8 cellular contexts compared by ENCODE assay signal in the genomic region with DNA sequence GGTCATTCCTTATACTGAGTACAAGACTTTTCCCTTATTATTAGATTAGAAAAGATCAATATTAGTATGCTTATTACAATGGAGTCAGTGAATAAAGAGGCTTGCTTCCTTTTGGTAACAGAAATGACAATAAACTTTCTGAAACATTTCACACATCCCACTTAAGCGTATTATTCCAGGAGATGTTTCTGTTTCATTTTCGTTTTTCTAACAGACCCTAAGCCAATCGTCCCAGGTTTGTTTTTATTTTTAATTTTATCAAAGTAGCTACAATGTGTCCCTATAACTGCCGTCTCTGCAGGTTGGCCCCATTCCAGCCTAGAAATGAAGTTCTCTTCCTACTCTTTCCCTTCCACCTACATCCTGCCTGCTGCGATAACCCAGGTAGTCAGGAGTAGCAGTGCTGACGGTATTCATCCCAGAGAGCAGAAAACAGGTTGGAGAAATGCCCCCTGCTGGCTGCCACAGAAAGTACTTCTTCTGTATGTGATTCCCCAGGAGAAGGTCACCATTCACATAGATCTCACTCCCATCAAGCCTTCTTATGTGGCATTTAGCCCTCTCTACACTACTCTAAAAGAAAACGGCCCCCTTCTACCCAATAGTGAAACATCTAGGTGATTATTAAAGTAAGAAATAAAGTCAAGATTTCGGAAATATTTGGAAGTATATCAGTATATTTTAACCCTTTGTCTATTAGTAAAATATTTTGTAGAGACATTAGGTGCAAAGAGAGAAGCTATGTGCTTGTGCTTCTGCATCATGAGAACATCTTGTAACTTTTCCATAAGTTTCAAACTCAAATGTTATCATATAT. TPM values are rescaled to one million over a fixed set of nuclear protein-coding genes. Genes with fewer than 3 reads are reported as not detected.
DNase-seq lines count a peak whose midpoint lies in the region; ATAC-seq and TF ChIP-seq lines count a peak whose summit lies in the region.

No MANE protein-coding gene starts in this region.

- H2AFZ ChIP-seq in osteoblast (ENCODE audit: low read length) = peak overlapping the region; percentile 81

- no peaks in the 10 kb centered on the region for H3K4me1 ChIP-seq in Caco-2
- no peaks in the 10 kb centered on the region for H3K4me1 ChIP-seq in osteoblast (ENCODE audit: insufficient read depth, low read length)
- H3K4me1 ChIP-seq in suprapubic skin = peaks cover 7% of the 10 kb centered on the region

- no peaks in the 10 kb centered on the region for H3K27me3 Mint-ChIP-seq in Caco-2 (ENCODE audit: insufficient read depth, unreplicated experiment)
- H3K27me3 Mint-ChIP-seq in activated T-helper 17 cell treated with anti-CD3 and anti-CD28 coated beads, Interleukin-2, amount 50 U/mL, for 72 hours = peaks cover 5% of the 10 kb centered on the region

- peak overlapping the region; percentile 79 for H3K4me2 ChIP-seq in osteoblast (ENCODE audit: insufficient read depth, low read length)

- H3K9me3 ChIP-seq in Caco-2 = no peaks in the 10 kb centered on the region
- no peaks in the 10 kb centered on the region for H3K9me3 ChIP-seq in osteoblast (ENCODE audit: low read depth, low read length)
- H3K9me3 ChIP-seq in suprapubic skin = no peaks in the 10 kb centered on the region

- H3K27ac Mint-ChIP-seq in Caco-2 (ENCODE audit: unreplicated experiment) = no peak overlapping the region
- peak overlapping the region; percentile 68 for H3K27ac Mint-ChIP-seq in activated T-helper 17 cell treated with anti-CD3 and anti-CD28 coated beads, Interleukin-2, amount 50 U/mL, for 72 hours

- POLR2A ChIA-PET in Caco-2 (lab: Charles Lee) = no interaction called here

- 18% methylated on average over 8 of the region's 8 CpGs for WGBS in suprapubic skin

- H3K27me3 ChIP-seq in Caco-2 (replicated peaks; ENCODE audit: control insufficient read depth, insufficient read depth, low read length) = no peaks in the 10 kb centered on the region
- no peaks in the 10 kb centered on the region for H3K27me3 ChIP-seq in osteoblast (ENCODE audit: insufficient read depth, low read length)
- H3K27me3 ChIP-seq in suprapubic skin = no peaks in the 10 kb centered on the region

- H3K36me3 Mint-ChIP-seq in Caco-2 (ENCODE audit: insufficient read depth, unreplicated experiment) = no peaks in the 10 kb centered on the region
- H3K36me3 Mint-ChIP-seq in activated T-helper 17 cell treated with anti-CD3 and anti-CD28 coated beads, Interleukin-2, amount 50 U/mL, for 72 hours (ENCODE audit: low read depth) = no peaks in the 10 kb centered on the region

- ATAC-seq in GM19468 (IDR thresholded peaks at IDR 0.05; ENCODE audit: extremely low read depth, unreplicated experiment) = peak; percentile 53
- peak; percentile 93 for ATAC-seq in activated T-helper 17 cell treated with anti-CD3 and anti-CD28 coated beads, Interleukin-2, amount 50 U/mL, for 72 hours (replicated peaks)

- DNase-seq in Caco-2 (peak; percentile 78), HPDE6-E6E7 (ENCODE audit: extremely low spot score) (peak; percentile 85), RKO (ENCODE audit: low spot score) (peak; percentile 82), fibroblast of villous mesenchyme (ENCODE audit: low read depth) (peak; percentile 60), osteoblast (ENCODE audit: insufficient read length, low spot score, missing footprints) (peak; percentile 41), suprapubic skin (ENCODE audit: low spot score in 2 of 2) (peak in 1 of 2 donors; percentile 71)

- no peak for TF ChIP-seq POLR2A in suprapubic skin (IDR thresholded peaks at IDR 0.05)

- H3K4me3 ChIP-seq in Caco-2 (ENCODE audit: low read depth, low read length) (no peak overlapping the region), fibroblast of villous mesenchyme (ENCODE audit: low read depth, low read length) (peak overlapping the region; percentile 59), osteoblast (ENCODE audit: insufficient read depth, low read length) (peak overlapping the region; percentile 69), suprapubic skin (peak overlapping the region; percentile 41)

- TF ChIP-seq EP300 in suprapubic skin (IDR thresholded peaks at IDR 0.05) = no peak

- no peaks in the 10 kb centered on the region for H3K36me3 ChIP-seq in Caco-2 (ENCODE audit: control insufficient read depth, insufficient read depth, low read length)
- H3K36me3 ChIP-seq in osteoblast (ENCODE audit: insufficient read depth, low read length) = no peaks in the 10 kb centered on the region
- H3K36me3 ChIP-seq in suprapubic skin = no peaks in the 10 kb centered on the region

- H3K27ac ChIP-seq in osteoblast (ENCODE audit: low read depth, low read length) (no peak overlapping the region), suprapubic skin (no peak overlapping the region)

- BruUV-seq in Caco-2 (replicated peaks; lab: Mats Ljungman, UMichigan) = no TSS peak

- H3K9me3 Mint-ChIP-seq in Caco-2 (ENCODE audit: unreplicated experiment) = no peaks in the 10 kb centered on the region
- no peaks in the 10 kb centered on the region for H3K9me3 Mint-ChIP-seq in activated T-helper 17 cell treated with anti-CD3 and anti-CD28 coated beads, Interleukin-2, amount 50 U/mL, for 72 hours

- H4K20me1 ChIP-seq in osteoblast (ENCODE audit: insufficient read depth, low read length) = no peaks in the 10 kb centered on the region

- no peaks in the 10 kb centered on the region for H3K4me1 Mint-ChIP-seq in Caco-2 (ENCODE audit: low read depth, unreplicated experiment)
- peaks cover 13% of the 10 kb centered on the region for H3K4me1 Mint-ChIP-seq in activated T-helper 17 cell treated with anti-CD3 and anti-CD28 coated beads, Interleukin-2, amount 50 U/mL, for 72 hours

- peak overlapping the region; percentile 64 for H3K4me3 Mint-ChIP-seq in Caco-2 (ENCODE audit: unreplicated experiment)
- H3K4me3 Mint-ChIP-seq in activated T-helper 17 cell treated with anti-CD3 and anti-CD28 coated beads, Interleukin-2, amount 50 U/mL, for 72 hours = peak overlapping the region; percentile 81

- H3K79me2 ChIP-seq in osteoblast (ENCODE audit: insufficient read depth, low read length) = no peaks in the 10 kb centered on the region

- intact Hi-C loops in Caco-2 (cut with micrococcal nuclease; ENCODE audit: unreplicated experiment) = loop anchor here (1.0 to 5.0 kb wide), 6 partner anchors 70 to 517 kb away; no protein-coding TSS in a partner anchor

- peak; percentile 78 to 82 for TF ChIP-seq CTCF in Caco-2 (IDR thresholded peaks at IDR 0.05; ENCODE audit: insufficient read depth in 1 of 2, low read depth in 1 of 2, low read length in 1 of 2, severe bottlenecking in 1 of 2, unreplicated experiment in 1 of 2)
- TF ChIP-seq CTCF in fibroblast of villous mesenchyme (IDR thresholded peaks at IDR 0.05; ENCODE audit: insufficient read depth, low read depth, low read length) = peak; percentile 92
- TF ChIP-seq CTCF in osteoblast (IDR thresholded peaks at IDR 0.05; ENCODE audit: extremely low read depth, low read depth, low read length) = peak; percentile 87
- TF ChIP-seq CTCF in suprapubic skin (IDR thresholded peaks at IDR 0.05) = peak; percentile 47 to 66

- CTCF ChIA-PET in Caco-2 (lab: Charles Lee) = interaction anchor here (1.1 to 1.6 kb wide), 2 partner anchors 172 to 517 kb away, joined by 5 read pairs; no protein-coding TSS in a partner anchor

RNA-seq across cellular contexts. Expression of gene ENPEP, which starts 40.4 kb away (rescaled TPM):
- total RNA-seq in Caco-2 (2022) = 4.7 and 5.6 TPM in 2 replicates
- under 1 TPM in 1 of 2 donors, not detected in 1; 0.16 TPM for total RNA-seq in activated T-helper 17 cell treated with anti-CD3 and anti-CD28 coated beads, Interleukin-2, amount 50 U/mL, for 72 hours
- total RNA-seq in fibroblast of villous mesenchyme = 0.32 and 0.43 TPM in 2 replicates
- 0.59 and 1.1 TPM in 2 replicates for total RNA-seq in osteoblast
- total RNA-seq in suprapubic skin = 1 to 10 TPM in 3 of 4 donors, under 1 TPM in 1; 0.91 to 2.5 (median 1.7) TPM
